ENCODE assay signal across 1 cellular context in the genomic region with DNA sequence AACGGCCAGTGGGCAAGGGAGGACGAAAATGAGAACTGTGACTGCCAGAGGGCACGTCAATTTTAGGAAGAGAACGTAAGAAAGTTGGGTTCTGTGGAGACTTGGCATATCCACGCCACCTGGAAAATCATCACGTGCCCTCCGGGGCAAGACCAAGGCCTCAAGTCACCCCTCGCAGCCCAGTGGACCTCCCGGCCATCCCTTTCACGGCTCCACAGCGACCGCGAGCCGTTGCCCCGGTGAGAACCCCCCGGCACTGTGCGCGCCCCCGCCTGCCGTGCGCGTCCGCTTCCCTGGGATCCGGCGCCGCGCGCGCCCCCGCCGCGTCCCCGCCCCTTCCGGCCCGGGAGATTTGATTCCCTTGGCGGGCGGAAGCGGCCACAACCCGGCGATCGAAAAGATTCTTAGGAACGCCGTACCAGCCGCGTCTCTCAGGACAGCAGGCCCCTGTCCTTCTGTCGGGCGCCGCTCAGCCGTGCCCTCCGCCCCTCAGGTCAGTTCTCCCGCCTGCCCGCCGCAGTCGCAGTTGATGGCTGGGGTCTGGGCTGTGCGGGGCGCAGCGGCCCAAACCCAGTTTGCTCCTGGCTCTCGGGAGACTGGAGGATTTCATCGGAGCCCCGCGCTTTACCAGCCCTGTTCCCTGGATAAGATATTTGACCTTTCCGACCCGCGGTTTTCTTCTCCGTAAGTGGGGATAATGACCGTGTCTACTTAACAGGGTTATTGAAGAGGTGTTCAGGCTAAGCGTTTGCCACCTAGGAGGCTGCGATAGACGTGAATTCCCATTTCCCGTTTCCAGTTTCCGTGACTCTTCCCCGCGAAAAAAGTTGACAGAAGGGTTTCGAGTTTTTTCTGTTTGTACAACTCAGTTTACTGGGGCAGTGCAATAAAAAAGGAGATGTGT.
TF ChIP-seq lines count a peak whose summit lies in the region.

MELK (plus strand) TSS at position 381 of the 904 bp plus-strand sequence. CDS start 8,787 bp downstream, outside the sequence.

TF ChIP-seq in HCT116, 20 proteins besides CTCF, POLR2A, EP300 and RAD21 (continued from another document):
- TF ChIP-seq, protein P1, sequence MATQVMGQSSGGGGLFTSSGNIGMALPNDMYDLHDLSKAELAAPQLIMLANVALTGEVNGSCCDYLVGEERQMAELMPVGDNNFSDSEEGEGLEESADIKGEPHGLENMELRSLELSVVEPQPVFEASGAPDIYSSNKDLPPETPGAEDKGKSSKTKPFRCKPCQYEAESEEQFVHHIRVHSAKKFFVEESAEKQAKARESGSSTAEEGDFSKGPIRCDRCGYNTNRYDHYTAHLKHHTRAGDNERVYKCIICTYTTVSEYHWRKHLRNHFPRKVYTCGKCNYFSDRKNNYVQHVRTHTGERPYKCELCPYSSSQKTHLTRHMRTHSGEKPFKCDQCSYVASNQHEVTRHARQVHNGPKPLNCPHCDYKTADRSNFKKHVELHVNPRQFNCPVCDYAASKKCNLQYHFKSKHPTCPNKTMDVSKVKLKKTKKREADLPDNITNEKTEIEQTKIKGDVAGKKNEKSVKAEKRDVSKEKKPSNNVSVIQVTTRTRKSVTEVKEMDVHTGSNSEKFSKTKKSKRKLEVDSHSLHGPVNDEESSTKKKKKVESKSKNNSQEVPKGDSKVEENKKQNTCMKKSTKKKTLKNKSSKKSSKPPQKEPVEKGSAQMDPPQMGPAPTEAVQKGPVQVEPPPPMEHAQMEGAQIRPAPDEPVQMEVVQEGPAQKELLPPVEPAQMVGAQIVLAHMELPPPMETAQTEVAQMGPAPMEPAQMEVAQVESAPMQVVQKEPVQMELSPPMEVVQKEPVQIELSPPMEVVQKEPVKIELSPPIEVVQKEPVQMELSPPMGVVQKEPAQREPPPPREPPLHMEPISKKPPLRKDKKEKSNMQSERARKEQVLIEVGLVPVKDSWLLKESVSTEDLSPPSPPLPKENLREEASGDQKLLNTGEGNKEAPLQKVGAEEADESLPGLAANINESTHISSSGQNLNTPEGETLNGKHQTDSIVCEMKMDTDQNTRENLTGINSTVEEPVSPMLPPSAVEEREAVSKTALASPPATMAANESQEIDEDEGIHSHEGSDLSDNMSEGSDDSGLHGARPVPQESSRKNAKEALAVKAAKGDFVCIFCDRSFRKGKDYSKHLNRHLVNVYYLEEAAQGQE (IDR thresholded peaks at IDR 0.05; ENCODE audit: low read depth): no peak
- 0 out of 2 replicates have a peak, but pooled peaks have one; percentile 52 for TF ChIP-seq MAX (IDR thresholded peaks at IDR 0.05)
- TF ChIP-seq TCF7L2 (IDR thresholded peaks at IDR 0.05; ENCODE audit: borderline replicate concordance, extremely low read depth, insufficient read depth, insufficient read length): no peak
- peak; percentile 3; the same call in 1 of the 2 replicates for TF ChIP-seq EGR1 (IDR thresholded peaks at IDR 0.05; ENCODE audit: low read depth)
- no peak for TF ChIP-seq EZH2phosphoT487 (IDR thresholded peaks at IDR 0.05; ENCODE audit: borderline replicate concordance)
- no peak for TF ChIP-seq ZNF274 (IDR thresholded peaks at IDR 0.05; ENCODE audit: low read depth, low read length)
- peak; percentile 87 for TF ChIP-seq POLR2AphosphoS5 (IDR thresholded peaks at IDR 0.05; ENCODE audit: low read depth, low read length)
